In the genomic region with DNA sequence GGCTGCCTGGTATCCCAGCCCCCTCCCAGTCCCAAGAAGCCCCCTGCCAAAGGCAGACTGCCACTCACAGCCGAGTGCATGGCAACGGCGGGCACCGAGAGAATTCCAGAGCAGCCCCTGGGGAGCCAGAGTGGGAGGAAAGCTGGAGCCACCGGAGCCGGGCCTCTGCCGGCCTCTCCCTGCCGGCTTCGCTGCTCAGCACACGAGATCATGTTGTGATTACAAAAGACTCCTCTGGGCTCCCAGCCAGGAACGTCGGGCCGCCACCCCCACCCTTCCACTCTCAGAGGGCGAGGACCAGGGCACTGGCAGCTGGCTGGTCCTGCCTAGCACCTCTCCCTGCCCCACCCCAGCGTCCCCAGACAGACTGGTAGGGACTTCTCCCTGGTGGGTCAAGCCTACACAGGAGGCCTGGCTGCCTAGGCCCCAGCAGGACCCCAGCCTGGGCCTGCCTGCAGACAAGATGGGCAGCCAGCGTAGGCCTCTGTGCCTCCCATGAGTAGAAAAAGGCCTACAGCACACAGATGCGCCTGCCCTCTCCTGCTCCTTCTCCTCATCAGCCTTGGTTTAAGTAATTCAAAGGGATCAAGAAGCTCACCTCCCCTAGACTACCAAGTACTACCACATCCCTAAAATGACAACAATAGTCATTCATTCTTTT, we compare ENCODE assay signal across 8 cellular contexts. TPM values are rescaled to one million over a fixed set of nuclear protein-coding genes. Genes with fewer than 3 reads are reported as not detected.
A peak's percentile ranks its signal among the peaks of the same experiment; 100 is the strongest.
DNase-seq lines count a peak whose midpoint lies in the region; FAIRE-seq and TF ChIP-seq lines count a peak whose summit lies in the region.

A gene (minus strand): TSS at position 200 of the 661 bp plus-strand sequence. CDS start 120 bp downstream, at position 80.

- H3K79me2 ChIP-seq in mammary epithelial cell (ENCODE audit: insufficient read depth, low read length): peaks cover 54% of the 10 kb centered on the region

- H3K9me3 ChIP-seq in mammary epithelial cell (replicated peaks; ENCODE audit: insufficient read depth, low read length) (no peaks in the 10 kb centered on the region), kidney (ENCODE audit: control insufficient read depth in 1 of 2, low read length in 2 of 2) (no peaks in the 10 kb centered on the region), spleen (no peaks in the 10 kb centered on the region)

- H3K27me3 ChIP-seq in mammary epithelial cell (ENCODE audit: insufficient read depth, low read length): no peaks in the 10 kb centered on the region
- H3K27me3 ChIP-seq in spleen (replicated peaks in 1 of 7): peaks cover 0 to 13% (median 0%) of the 10 kb centered on the region in 7 donors

- TF ChIP-seq CTCF in mammary epithelial cell (conservative IDR thresholded peaks at IDR 0.05 in 1 of 2, IDR thresholded peaks at IDR 0.05 in 1 of 2; ENCODE audit: extremely low read depth in 1 of 2, insufficient read depth in 1 of 2, low read depth in 1 of 2, low read length in 2 of 2) (no peak), kidney (IDR thresholded peaks at IDR 0.05; ENCODE audit: borderline replicate concordance, extremely low read depth, insufficient read depth) (no peak), spleen (IDR thresholded peaks at IDR 0.05 in 8 of 11, conservative IDR thresholded peaks at IDR 0.05 in 3 of 11) (no peak)

- H3K9ac ChIP-seq in mammary epithelial cell (ENCODE audit: insufficient read depth, low read length): peak within 1 kb of the TSS; percentile 95
- peak within 1 kb of the TSS; percentile 61 to 77 for H3K9ac ChIP-seq in kidney (ENCODE audit: low read length in 2 of 2)

- intact Hi-C loops in mammary epithelial cell (cut with micrococcal nuclease): loop anchor here (10.0 kb wide), 1 partner anchor 164 kb away; no protein-coding TSS in a partner anchor
- intact Hi-C loops in kidney (cut with DNase I): no loop called here
- intact Hi-C loops in spleen (cut with DNase I; ENCODE audit: low total_unique reads): loop anchor here (5.0 kb wide), 1 partner anchor 81 kb away; no protein-coding TSS in a partner anchor

- H3K36me3 ChIP-seq in mammary epithelial cell (ENCODE audit: insufficient read depth, low read length) (peaks cover 2% of the 10 kb centered on the region), kidney (ENCODE audit: control insufficient read depth in 1 of 2, insufficient read depth in 2 of 2, low read length in 2 of 2) (no peaks in the 10 kb centered on the region), spleen (no peaks in the 10 kb centered on the region)

- in situ Hi-C loops in mammary epithelial cell (cut with MboI; ENCODE audit: low sequenced_read_pairs in 2 of 2): no loop called here

- H3K4me2 ChIP-seq in mammary epithelial cell (ENCODE audit: insufficient read depth, low read depth, low read length): peak within 1 kb of the TSS; percentile 99

- H3K4me3 ChIP-seq in mammary epithelial cell (replicated peaks in 1 of 3; ENCODE audit: insufficient read depth in 1 of 3, low read depth in 2 of 3, low read length in 3 of 3): peak within 1 kb of the TSS; percentile 60 to 81 (median 75)
- peak within 1 kb of the TSS; percentile 28 to 43 for H3K4me3 ChIP-seq in kidney (ENCODE audit: low read length in 2 of 2)
- peak within 1 kb of the TSS in 5 of 8 donors; percentile 14 to 55 (median 24) for H3K4me3 ChIP-seq in spleen

- H2AFZ ChIP-seq in mammary epithelial cell (ENCODE audit: low read depth, low read length): peak within 1 kb of the TSS; percentile 14

- H3K4me1 ChIP-seq in mammary epithelial cell (ENCODE audit: insufficient read depth, low read length): peaks cover 72% of the 10 kb centered on the region
- peaks cover 18 to 33% of the 10 kb centered on the region in 2 donors for H3K4me1 ChIP-seq in kidney (ENCODE audit: control insufficient read depth in 1 of 2, insufficient read depth in 1 of 2, low read depth in 1 of 2, low read length in 2 of 2)
- peaks cover 9 to 79% (median 50%) of the 10 kb centered on the region in 6 donors for H3K4me1 ChIP-seq in spleen

- TF ChIP-seq POLR2A in spleen (IDR thresholded peaks at IDR 0.05): no peak

- H3K27ac ChIP-seq in mammary epithelial cell (ENCODE audit: insufficient read depth, low read depth, low read length): peak within 1 kb of the TSS; percentile 77
- peak within 1 kb of the TSS; percentile 89 to 96 for H3K27ac ChIP-seq in kidney (ENCODE audit: low read depth in 2 of 2, low read length in 2 of 2)
- H3K27ac ChIP-seq in spleen: peak within 1 kb of the TSS; percentile 39 to 88 (median 79)

- DNase-seq in H4 (ENCODE audit: low spot score): peak; percentile 86
- DNase-seq in NCI-H524 treated with DMSO at 0.1 percent for 48 hours (lab: John Stamatoyannopoulos, UW): peak; percentile 52
- peak; percentile 83 for DNase-seq in mammary epithelial cell
- peak; percentile 97 for DNase-seq in kidney
- DNase-seq in spleen: peak; percentile 85
- no peak for DNase-seq in GM19239 (ENCODE audit: insufficient read length, low spot score)
- DNase-seq in activated CD4-positive, alpha-beta T cell treated with anti-CD3 and anti-CD28 coated beads for 1 hour: no peak
- no peak for DNase-seq in GM19240 (ENCODE audit: insufficient read length, low spot score)

- WGBS in mammary epithelial cell (ENCODE audit: low coverage, missing lambda C conversion rate): 17% methylated on average over 10 of the region's 17 CpGs
- WGBS in spleen, 5 donors: 30 to 100% (median 48%) methylated on average over 2 to 17 of the region's 17 CpGs

- dilution Hi-C loops in mammary epithelial cell (cut with HindIII; ENCODE audit: low sequenced_read_pairs): no loop called here

- CTCF ChIA-PET in mammary epithelial cell (lab: Charles Lee; ENCODE audit: low non-redundant PET): no interaction called here

- BruUV-seq in mammary epithelial cell (replicated peaks; lab: Mats Ljungman, UMichigan): no TSS peak

- no peak for FAIRE-seq in kidney (lab: Jason Lieb, UNC)
- FAIRE-seq in GM19239 (lab: Jason Lieb, UNC): no peak

- H4K20me1 ChIP-seq in mammary epithelial cell (ENCODE audit: insufficient read depth, low read length): no peaks in the 10 kb centered on the region

RNA-seq across cellular contexts. Expression of the gene that starts here (rescaled TPM):
- total RNA-seq in H4 (2014; rRNA removed; shearing (Covaris generic)): 1.3 and 4.6 TPM in 2 replicates
- total RNA-seq in mammary epithelial cell (100 to 1,000 TPM in 1 of 2 donors, 10 to 100 TPM in 1; 67.3 to 164 TPM), kidney (60.0 TPM), spleen (10 to 100 TPM in 3 of 7 donors, 1 to 10 TPM in 4; 3.5 to 19.4 (median 9.4) TPM)
- polyA plus RNA-seq in mammary epithelial cell (7.4 TPM), kidney (ENCODE audit: insufficient read depth, low read depth, low replicate concordance) (4.7 TPM), spleen (1 to 10 TPM; 2.2 to 8.0 (median 3.1) TPM)
- polyA minus RNA-seq in mammary epithelial cell: 99.0 TPM

Comparison
In these comparisons a context has a peak if more than half of its experiments do, and no peak if none do; other contexts are left out.
1. DNase-seq: peak in H4 (single experiment), NCI-H524 treated with DMSO at 0.1 percent for 48 hours (single experiment), mammary epithelial cell (single experiment), kidney (single experiment) and spleen (single experiment); none in GM19239 (single experiment), activated CD4-positive, alpha-beta T cell treated with anti-CD3 and anti-CD28 coated beads for 1 hour (single experiment) and GM19240 (single experiment).
2. H3K4me3 ChIP-seq: peak in every context shown above with its lines; median percentile 75 in mammary epithelial cell; 36 in kidney; 24 in spleen.
3. Peak in every context shown above with its lines, with median percentiles within 50 percentile points of each other: H3K27ac ChIP-seq.